ENCODE assay signal across 23 cellular contexts in the genomic region with DNA sequence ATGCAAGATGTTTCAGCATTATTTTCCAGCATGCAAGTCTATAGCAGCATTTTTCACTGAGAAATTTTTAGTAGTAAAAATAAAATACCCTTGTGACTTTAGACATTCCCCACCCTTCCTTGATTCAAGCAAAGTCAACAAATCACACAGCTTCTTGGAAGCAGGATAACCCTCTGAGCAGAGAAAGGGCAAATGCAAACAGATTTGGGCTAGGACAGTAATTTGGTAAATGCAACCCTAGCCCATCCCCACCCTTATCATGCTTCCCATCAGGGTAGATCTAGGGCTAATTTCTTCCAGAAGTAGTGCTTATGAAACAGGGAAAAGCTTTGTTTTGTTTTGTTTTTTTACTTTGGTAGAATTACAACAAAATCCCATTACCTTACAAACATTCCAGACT.
"Had no signal": no experiment of that assay in that cellular context is flagged by ENCODE, and none has a peak within 500 bp of the region (broad histone marks: within the 10 kb centered on the region; RNA-seq: fewer than 3 reads in every experiment).

No MANE protein-coding gene starts in this region.

- DNase-seq: dermis blood vessel endothelial cell; effector memory CD4-positive, alpha-beta T cell; foreskin keratinocyte; heart left ventricle; hypothalamus; mesenchymal stem cell; naive thymus-derived CD4-positive, alpha-beta T cell; posterior cingulate gyrus; psoas muscle; right cardiac atrium; spleen; stimulated activated CD4-positive, alpha-beta T cell treated with anti-CD3 and anti-CD28 coated beads, Interleukin-4, amount 100 ng/mL, for 4 hours; stimulated activated naive CD8-positive, alpha-beta T cell treated with anti-CD3 and anti-CD28 coated beads, Interleukin-15, Interleukin-2, amounts not matched to agents 100 U/mL and 50 U/mL, for 24 hours; upper lobe of left lung had no signal

- H3K9me3 ChIP-seq: esophagus muscularis mucosa, gastroesophageal sphincter, heart left ventricle, psoas muscle, spleen, thoracic aorta, tibial nerve, upper lobe of left lung had no signal

- ATAC-seq: foreskin keratinocyte; gastroesophageal sphincter; left lobe of liver; naive thymus-derived CD4-positive, alpha-beta T cell; psoas muscle; stimulated activated memory B cell treated with anti-CD40 and anti-IgM and Interleukin-4, amounts not matched to agents 10 μg/mL and 1 μg/mL and 100 μg/mL, for 72 hours; stimulated activated naive CD8-positive, alpha-beta T cell treated with anti-CD3 and anti-CD28 coated beads, Interleukin-15, Interleukin-2, amounts not matched to agents 100 U/mL and 50 U/mL, for 24 hours had no signal

- H3K4me3 ChIP-seq: coronary artery, esophagus muscularis mucosa, gastroesophageal sphincter, heart left ventricle, neural progenitor cell, psoas muscle, skin epidermis, spleen, thoracic aorta, tibial nerve, upper lobe of left lung had no signal

- H3K9ac ChIP-seq: neural progenitor cell had no signal

- H3K27me3 ChIP-seq: esophagus muscularis mucosa, foreskin keratinocyte, gastroesophageal sphincter, heart left ventricle, neural progenitor cell, spleen, tibial nerve, upper lobe of left lung had no signal

- H3K27ac ChIP-seq: foreskin keratinocyte, gastroesophageal sphincter, neural progenitor cell, psoas muscle, skin epidermis, spleen, upper lobe of left lung had no signal

- H3K4me1 ChIP-seq: foreskin keratinocyte, spleen, upper lobe of left lung had no signal

- H3K36me3 ChIP-seq: esophagus muscularis mucosa, gastroesophageal sphincter, heart left ventricle, neural progenitor cell, spleen, thoracic aorta, tibial nerve, upper lobe of left lung had no signal
